Comparison of ENCODE assay signal across 24 cellular contexts in genomic region chr1:213297021-213297420, GRCh38.
"Had no signal": no experiment of that assay in that cellular context is flagged by ENCODE, and none has a peak within 500 bp of the region (broad histone marks: within the 10 kb centered on the region; RNA-seq: fewer than 3 reads in every experiment).

No MANE protein-coding gene starts in this region.

- H3K4me1 Mint-ChIP-seq: naive thymus-derived CD4-positive, alpha-beta T cell; stimulated activated effector memory CD8-positive, alpha-beta T cell treated with anti-CD3 and anti-CD28 coated beads, Interleukin-12 subunit alpha, Interleukin-12 subunit beta, amount 100 ng/mL, for 72 hours; stimulated activated naive CD8-positive, alpha-beta T cell treated with anti-CD3 and anti-CD28 coated beads, Interleukin-15, amount 100 ng/mL, for 72 hours had no signal

- H3K9me3 ChIP-seq: ovary, uterus had no signal

- H3K36me3 Mint-ChIP-seq: stimulated activated effector memory CD8-positive, alpha-beta T cell treated with anti-CD3 and anti-CD28 coated beads, Interleukin-12 subunit alpha, Interleukin-12 subunit beta, amount 100 ng/mL, for 72 hours had no signal

- ATAC-seq: left cardiac atrium; left lung; lower lobe of right lung; naive thymus-derived CD4-positive, alpha-beta T cell; natural killer cell treated with Interleukin-12 subunit alpha and Interleukin-12 subunit beta and Interleukin-15 and Interleukin-18, amount 100 ng/mL, for 72 hours; right lobe of liver; stimulated activated effector memory CD8-positive, alpha-beta T cell treated with anti-CD3 and anti-CD28 coated beads, Interleukin-12 subunit alpha, Interleukin-12 subunit beta, amount 100 ng/mL, for 72 hours; stimulated activated naive CD8-positive, alpha-beta T cell treated with anti-CD3 and anti-CD28 coated beads, Interleukin-15, amount 100 ng/mL, for 72 hours had no signal

- H3K4me3 ChIP-seq: left lung, lower lobe of right lung, ovary, right atrium auricular region, right lobe of liver, spleen, tibial nerve, uterus had no signal

- H3K27me3 Mint-ChIP-seq: naive thymus-derived CD4-positive, alpha-beta T cell; natural killer cell treated with Interleukin-12 subunit alpha and Interleukin-12 subunit beta and Interleukin-15 and Interleukin-18, amount 100 ng/mL, for 72 hours; progenitor cell of endocrine pancreas; stimulated activated naive CD8-positive, alpha-beta T cell treated with anti-CD3 and anti-CD28 coated beads, Interleukin-15, amount 100 ng/mL, for 72 hours; type B pancreatic cell had no signal

- H3K9me3 Mint-ChIP-seq: type B pancreatic cell had no signal

- H3K36me3 ChIP-seq: left lung, lower lobe of right lung, ovary, right atrium auricular region, right lobe of liver, spleen, uterus had no signal

- FAIRE-seq: keratinocyte, small intestine had no signal

- H3K27me3 ChIP-seq: left lung, ovary, right atrium auricular region, right lobe of liver, spleen, tibial nerve, uterus had no signal

- H3K27ac Mint-ChIP-seq: naive thymus-derived CD4-positive, alpha-beta T cell; natural killer cell treated with Interleukin-12 subunit alpha and Interleukin-12 subunit beta and Interleukin-15 and Interleukin-18, amount 100 ng/mL, for 72 hours; progenitor cell of endocrine pancreas; stimulated activated effector memory CD8-positive, alpha-beta T cell treated with anti-CD3 and anti-CD28 coated beads, Interleukin-12 subunit alpha, Interleukin-12 subunit beta, amount 100 ng/mL, for 72 hours; stimulated activated naive CD8-positive, alpha-beta T cell treated with anti-CD3 and anti-CD28 coated beads, Interleukin-15, amount 100 ng/mL, for 72 hours; type B pancreatic cell had no signal

- DNase-seq: hippocampal formation; kidney glomerular epithelial cell; left cardiac atrium; left lung; lower lobe of right lung; mammary epithelial cell; mesenchymal stem cell; naive thymus-derived CD4-positive, alpha-beta T cell; ovary; right lobe of liver; small intestine; spleen; stimulated activated CD4-positive, alpha-beta T cell treated with anti-CD3 and anti-CD28 coated beads, Interleukin-4, amount 100 ng/mL, for 24 hours; stimulated activated naive CD4-positive, alpha-beta T cell treated with Interleukin-2 at 50 U/mL for 16 hours; stimulated activated naive CD8-positive, alpha-beta T cell treated with anti-CD3 and anti-CD28 coated beads, Interleukin-15, amount 100 ng/mL, for 72 hours; substantia nigra; uterus had no signal

- H3K4me1 ChIP-seq: left lung, lower lobe of right lung, right atrium auricular region, right lobe of liver, spleen, tibial nerve, uterus had no signal

- H3K4me3 Mint-ChIP-seq: naive thymus-derived CD4-positive, alpha-beta T cell; natural killer cell treated with Interleukin-12 subunit alpha and Interleukin-12 subunit beta and Interleukin-15 and Interleukin-18, amount 100 ng/mL, for 72 hours; stimulated activated effector memory CD8-positive, alpha-beta T cell treated with anti-CD3 and anti-CD28 coated beads, Interleukin-12 subunit alpha, Interleukin-12 subunit beta, amount 100 ng/mL, for 72 hours; stimulated activated naive CD8-positive, alpha-beta T cell treated with anti-CD3 and anti-CD28 coated beads, Interleukin-15, amount 100 ng/mL, for 72 hours; type B pancreatic cell had no signal

- H3K27ac ChIP-seq: left lung, lower lobe of right lung, ovary, right atrium auricular region, right lobe of liver, spleen, tibial nerve, uterus had no signal
